Comparison of ENCODE assay signal across 18 cellular contexts in the genomic region with DNA sequence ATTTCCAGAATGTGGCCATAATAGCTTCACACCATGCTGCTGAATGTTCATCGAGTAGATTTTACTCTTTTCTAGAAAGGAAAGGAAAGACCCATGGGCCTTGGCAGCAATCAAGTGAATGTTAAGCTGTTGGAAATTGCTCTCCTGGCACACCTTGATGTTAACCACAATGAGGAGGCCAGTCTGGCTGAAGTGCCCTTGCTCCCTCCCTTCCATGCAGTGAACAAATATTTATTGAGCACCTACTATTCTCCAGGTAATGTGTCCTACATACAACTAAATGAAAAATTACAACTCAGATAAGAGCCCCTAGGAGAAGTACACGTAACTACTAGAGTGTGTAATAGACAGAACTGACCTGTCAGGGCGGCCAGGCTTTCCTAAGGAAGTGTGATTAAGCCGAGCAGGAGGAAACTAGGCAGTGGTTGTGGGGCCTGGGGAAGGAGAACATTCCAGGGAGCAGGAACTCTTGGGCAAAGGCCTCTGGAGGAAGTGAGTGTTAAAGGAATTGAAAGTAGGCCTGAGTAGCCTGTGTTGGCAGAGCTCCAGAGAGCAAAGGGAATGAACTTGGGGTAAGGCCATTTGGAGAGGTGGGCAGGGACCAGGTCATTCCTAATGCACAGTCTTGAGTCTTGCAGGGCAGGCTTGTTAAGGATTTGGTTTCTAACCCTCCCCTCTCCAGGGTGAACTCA. TPM values are rescaled to one million over a fixed set of nuclear protein-coding genes. Genes with fewer than 3 reads are reported as not detected.
DNase-seq lines count a peak whose midpoint lies in the region; ATAC-seq, FAIRE-seq and TF ChIP-seq lines count a peak whose summit lies in the region.
"Had no signal": no experiment of that assay in that cellular context is flagged by ENCODE, and none has a peak within 500 bp of the region (broad histone marks: within the 10 kb centered on the region; RNA-seq: fewer than 3 reads in every experiment).

No MANE protein-coding gene starts in this region.

- H3K36me3 ChIP-seq in Peyer's patch (no peaks in the 10 kb centered on the region), pancreas (no peaks in the 10 kb centered on the region)
- H3K36me3 ChIP-seq: breast epithelium, ovary had no signal

- no peaks in the 10 kb centered on the region for H3K9me3 Mint-ChIP-seq in activated naive CD4-positive, alpha-beta T cell treated with anti-CD3 and anti-CD28 coated beads, Interleukin-2, amount 50 U/mL, for 72 hours
- H3K9me3 Mint-ChIP-seq: activated B cell treated with CpG ODN at 0.5 μM for 24 hours; stimulated activated naive CD8-positive, alpha-beta T cell treated with anti-CD3 and anti-CD28 coated beads, Interleukin-15, amount 100 ng/mL, for 72 hours had no signal

- TF ChIP-seq CTCF in Peyer's patch (IDR thresholded peaks at IDR 0.05) (peak in 1 of 6 experiments; percentile 2), fibroblast of mammary gland (conservative IDR thresholded peaks at IDR 0.05; ENCODE audit: control insufficient read depth, insufficient read depth, low read depth, low read length) (no peak), pancreas (IDR thresholded peaks at IDR 0.05) (no peak)

- H3K27me3 ChIP-seq in Peyer's patch = no peaks in the 10 kb centered on the region
- H3K27me3 ChIP-seq in pancreas = no peaks in the 10 kb centered on the region
- H3K27me3 ChIP-seq: breast epithelium, ovary had no signal

- peak overlapping the region in 3 of 4 donors; percentile 45 to 64 (median 48) for H3K27ac ChIP-seq in Peyer's patch
- no peak overlapping the region for H3K27ac ChIP-seq in pancreas
- H3K27ac ChIP-seq: breast epithelium, KMS-11, ovary had no signal

- TF ChIP-seq POLR2A in H54 (IDR thresholded peaks at IDR 0.05; ENCODE audit: low read depth, low read length) (no peak), Peyer's patch (IDR thresholded peaks at IDR 0.05) (peak in 1 of 2 donors; percentile 14)

- DNase-seq in H54 (ENCODE audit: insufficient read length, low spot score) = no peak
- DNase-seq in Peyer's patch = peak in 2 of 3 donors; percentile 61 to 79
- DNase-seq in fibroblast of mammary gland (ENCODE audit: low read depth) = peak; percentile 62
- DNase-seq in pancreas = no peak
- no peak for DNase-seq in activated naive CD4-positive, alpha-beta T cell (lab: John Stamatoyannopoulos, UW)
- DNase-seq in activated naive CD4-positive, alpha-beta T cell treated with anti-CD3 and anti-CD28 coated beads, Interleukin-2, amount 50 U/mL, for 72 hours (ENCODE audit: low spot score in 2 of 2) = no peak
- DNase-seq: activated B cell treated with CpG ODN at 0.5 μM for 24 hours; COR-L47; H7; kidney glomerular epithelial cell; ovary; SHP77; stimulated activated CD4-positive, alpha-beta T cell treated with anti-CD3 and anti-CD28 coated beads, Interleukin-2, amount 100 ng/mL, for 48 hours; stimulated activated naive CD8-positive, alpha-beta T cell treated with anti-CD3 and anti-CD28 coated beads, Interleukin-15, amount 100 ng/mL, for 72 hours had no signal

- peak in 3 of 4 donors; percentile 24 to 41 (median 36) for ATAC-seq in pancreas
- ATAC-seq in HG03460 (IDR thresholded peaks at IDR 0.05; ENCODE audit: unreplicated experiment) = no peak
- ATAC-seq in activated naive CD4-positive, alpha-beta T cell treated with anti-CD3 and anti-CD28 coated beads, Interleukin-2, amount 50 U/mL, for 72 hours = no peak
- no peak for ATAC-seq in HG02588 (IDR thresholded peaks at IDR 0.05; ENCODE audit: unreplicated experiment)
- ATAC-seq: stimulated activated naive CD8-positive, alpha-beta T cell treated with anti-CD3 and anti-CD28 coated beads, Interleukin-15, amount 100 ng/mL, for 72 hours had no signal

- H3K4me1 ChIP-seq in Peyer's patch (peaks cover 0 to 5% (median 0%) of the 10 kb centered on the region in 4 donors), pancreas (peaks cover 0 to 16% (median 4%) of the 10 kb centered on the region in 3 donors)
- H3K4me1 ChIP-seq: breast epithelium had no signal

- intact Hi-C loops in pancreas (cut with DNase I) = loop anchor here in 1 of 3 donors (10.0 kb wide), 1 partner anchor 148 kb away; no protein-coding TSS in a partner anchor

- no peaks in the 10 kb centered on the region for H3K36me3 Mint-ChIP-seq in activated naive CD4-positive, alpha-beta T cell treated with anti-CD3 and anti-CD28 coated beads, Interleukin-2, amount 50 U/mL, for 72 hours

- 81% methylated on average over 4 of the region's 4 CpGs for WGBS in pancreas, 2 donors

- FAIRE-seq in H54 (lab: Jason Lieb, UNC) (peak; percentile 48), pancreas (lab: Jason Lieb, UNC) (no peak)

- H3K4me3 ChIP-seq in Peyer's patch (no peak overlapping the region), fibroblast of mammary gland (ENCODE audit: control insufficient read depth, low read depth, low read length) (no peak overlapping the region), pancreas (no peak overlapping the region)
- H3K4me3 ChIP-seq: breast epithelium, ovary had no signal

- H3K9me3 ChIP-seq in Peyer's patch (no peaks in the 10 kb centered on the region), pancreas (no peaks in the 10 kb centered on the region)
- H3K9me3 ChIP-seq: breast epithelium, ovary had no signal

- H3K27ac Mint-ChIP-seq in activated naive CD4-positive, alpha-beta T cell treated with anti-CD3 and anti-CD28 coated beads, Interleukin-2, amount 50 U/mL, for 72 hours = no peak overlapping the region
- H3K27ac Mint-ChIP-seq: activated B cell treated with CpG ODN at 0.5 μM for 24 hours had no signal

RNA-seq across cellular contexts. Expression of a gene that starts 9.2 kb away (rescaled TPM):
- 10 to 100 TPM; 13.3 to 19.4 (median 16.0) TPM for total RNA-seq in Peyer's patch
- 10 to 100 TPM in 1 of 6 donors, 1 to 10 TPM in 5; 5.8 to 12.9 (median 6.2) TPM for total RNA-seq in pancreas
- polyA plus RNA-seq in pancreas = 1 to 10 TPM; 3.6 to 6.6 TPM
- total RNA-seq in activated naive CD4-positive, alpha-beta T cell treated with anti-CD3 and anti-CD28 coated beads, Interleukin-2, amount 50 U/mL, for 72 hours = 1 to 10 TPM; 5.3 to 6.2 TPM

Comparison
In these comparisons a context has a peak if more than half of its experiments do, and no peak if none do; other contexts are left out.
1. DNase-seq: peak in Peyer's patch (2 of 3) and fibroblast of mammary gland (single experiment); none in H54 (single experiment), pancreas (0 of 6), activated naive CD4-positive, alpha-beta T cell (0 of 4) and activated naive CD4-positive, alpha-beta T cell treated with anti-CD3 and anti-CD28 coated beads, Interleukin-2, amount 50 U/mL, for 72 hours (0 of 2).
2. H3K27ac ChIP-seq: peak in Peyer's patch (3 of 4); none in pancreas (0 of 4).
3. ATAC-seq: peak in pancreas (3 of 4); none in HG03460 (single experiment), activated naive CD4-positive, alpha-beta T cell treated with anti-CD3 and anti-CD28 coated beads, Interleukin-2, amount 50 U/mL, for 72 hours (0 of 2) and HG02588 (single experiment).